23 cellular contexts compared by ENCODE assay signal in genomic region chr5:150386024-150386855, GRCh38. TPM values are rescaled to one million over a fixed set of nuclear protein-coding genes. Genes with fewer than 3 reads are reported as not detected.
A peak's percentile ranks its signal among the peaks of the same experiment; 100 is the strongest.
DNase-seq lines count a peak whose midpoint lies in the region; FAIRE-seq and TF ChIP-seq lines count a peak whose summit lies in the region.
"Had no signal": no experiment of that assay in that cellular context is flagged by ENCODE, and none has a peak within 500 bp of the region (broad histone marks: within the 10 kb centered on the region; RNA-seq: fewer than 3 reads in every experiment).

No MANE protein-coding gene starts in this region.

- CTCF ChIA-PET in RWPE1 (lab: Yijun Ruan, JAX), result interaction anchor here (0.6 to 3.7 kb wide), 2 partner anchors 13 to 924 kb away, joined by 3 to 12 read pairs; no protein-coding TSS in a partner anchor

- H3K27ac ChIP-seq in RWPE1, result peak overlapping the region; percentile 42
- H3K27ac ChIP-seq in testis, result no peak overlapping the region
- no peak overlapping the region for H3K27ac ChIP-seq in Peyer's patch
- H3K27ac ChIP-seq: brain microvascular endothelial cell, hepatocyte, KMS-11, transverse colon had no signal

- H3K36me3 ChIP-seq in testis (ENCODE audit: low read depth, missing control alignments) (no peaks in the 10 kb centered on the region), Peyer's patch (peaks cover 0 to 87% (median 0%) of the 10 kb centered on the region in 3 donors)

- H3K4me3 ChIP-seq in epithelial cell of esophagus (ENCODE audit: low read length) (no peak overlapping the region), testis (no peak overlapping the region), Peyer's patch (no peak overlapping the region)
- H3K4me3 ChIP-seq: hepatocyte, lung, transverse colon had no signal

- no peaks in the 10 kb centered on the region for H3K4me1 ChIP-seq in testis
- no peaks in the 10 kb centered on the region for H3K4me1 ChIP-seq in Peyer's patch
- H3K4me1 ChIP-seq: transverse colon had no signal

- H3K27me3 ChIP-seq in testis (no peaks in the 10 kb centered on the region), Peyer's patch (no peaks in the 10 kb centered on the region)
- H3K27me3 ChIP-seq: brain microvascular endothelial cell, hepatocyte, transverse colon had no signal

- FAIRE-seq in GM12891 (lab: Jason Lieb, UNC), result no peak
- FAIRE-seq: H54 had no signal

- TF ChIP-seq CTCF in RWPE1 (conservative IDR thresholded peaks at IDR 0.05; ENCODE audit: low read depth) (no peak), epithelial cell of esophagus (IDR thresholded peaks at IDR 0.05; ENCODE audit: insufficient read depth, low read depth, low read length, missing control alignments) (no peak), testis (IDR thresholded peaks at IDR 0.05) (no peak), Peyer's patch (IDR thresholded peaks at IDR 0.05) (no peak)

- WGBS in testis, 2 donors, result 78 to 83% methylated on average over 14 to 15 of the region's 15 CpGs

- TF ChIP-seq POLR2A in GM12891 (IDR thresholded peaks at IDR 0.05; ENCODE audit: low read depth, low read length) (no peak), testis (IDR thresholded peaks at IDR 0.05) (no peak), Peyer's patch (IDR thresholded peaks at IDR 0.05) (no peak)

- intact Hi-C loops in posterior cingulate gyrus (cut with DNase I) (no loop called here), testis (cut with DNase I; ENCODE audit: low total_unique reads) (no loop called here)

- no peak for DNase-seq in GM12891 (ENCODE audit: insufficient read length, low spot score)
- DNase-seq in RWPE1 (ENCODE audit: low spot score), result no peak
- peak; percentile 38 for DNase-seq in epithelial cell of esophagus (ENCODE audit: low read depth)
- DNase-seq in posterior cingulate gyrus, result peak in 6 of 10 donors; percentile 22 to 90 (median 54)
- no peak for DNase-seq in testis
- DNase-seq in Peyer's patch, result no peak
- no peak for DNase-seq in NCI-H748 treated with DMSO at 0.1 percent for 48 hours (lab: John Stamatoyannopoulos, UW)
- DNase-seq: activated CD4-positive, alpha-beta T cell treated with anti-CD3 and anti-CD28 coated beads for 4 hours; activated naive CD4-positive, alpha-beta T cell treated with anti-CD3 and anti-CD28 coated beads, Interleukin-2, amount 10 ng/mL, durations not matched to agents 7 days and 5 days; amniotic stem cell; brain microvascular endothelial cell; DMS153; NCI-H1417 treated with DMSO at 0.1 percent for 48 hours; NCI-H2081 treated with DMSO at 0.1 percent for 48 hours; NCI-H226; NCI-H526 treated with DMSO at 0.1 percent for 48 hours; SHP77 treated with DMSO at 0.1 percent for 48 hours; transverse colon had no signal

- POLR2A ChIA-PET in RWPE1 (lab: Yijun Ruan, JAX; ENCODE audit: low non-redundant PET), result no interaction called here

- H3K9me3 ChIP-seq in testis (no peaks in the 10 kb centered on the region), Peyer's patch (no peaks in the 10 kb centered on the region)
- H3K9me3 ChIP-seq: transverse colon had no signal

TF ChIP-seq in GM12891, 5 proteins besides CTCF, POLR2A, EP300 and RAD21:
- TF ChIP-seq POLR2AphosphoS5 (IDR thresholded peaks at IDR 0.05; ENCODE audit: low read depth, low read length), result 0 out of 2 replicates have a peak, but pooled peaks have one; percentile 20
- TF ChIP-seq SPI1 (IDR thresholded peaks at IDR 0.05; ENCODE audit: low read depth, low read length), result no peak
- no peak for TF ChIP-seq TAF1 (IDR thresholded peaks at IDR 0.05; ENCODE audit: low read depth, low read length)
- no peak for TF ChIP-seq PAX5 (IDR thresholded peaks at IDR 0.05; ENCODE audit: insufficient read depth, low read length, severe bottlenecking)
- TF ChIP-seq POU2F2 (IDR thresholded peaks at IDR 0.05; ENCODE audit: low read depth, low read length), result no peak

RNA-seq across cellular contexts. Expression of gene CD74, which starts 26.5 kb away (rescaled TPM):
- 7,750 TPM for polyA plus RNA-seq in GM12891 (2012; ENCODE audit: low read depth, missing spikeins)
- total RNA-seq in testis (100 to 1,000 TPM; 137 to 223 TPM), Peyer's patch (1,000 to 10,000 TPM in 2 of 4 donors, 100 to 1,000 TPM in 2; 759 to 2,006 (median 1,183) TPM)
- 1,318 TPM for polyA plus RNA-seq in testis (ENCODE audit: insufficient read depth, low read depth, low replicate concordance)
- total RNA-seq: chondrocyte had no signal

RNA-seq across cellular contexts. Expression of gene TCOF1, which starts 28.7 kb away (rescaled TPM):
- 22.5 TPM for polyA plus RNA-seq in GM12891 (2012; ENCODE audit: low read depth, missing spikeins)
- total RNA-seq in testis (10 to 100 TPM; 46.6 to 52.8 TPM), Peyer's patch (10 to 100 TPM; 19.4 to 85.0 (median 28.2) TPM)
- 22.9 TPM for polyA plus RNA-seq in testis (ENCODE audit: insufficient read depth, low read depth, low replicate concordance)

Comparison
In these comparisons a context has a peak if more than half of its experiments do, and no peak if none do; other contexts are left out.
1. DNase-seq: peak in epithelial cell of esophagus (single experiment) and posterior cingulate gyrus (6 of 10); none in GM12891 (single experiment), RWPE1 (single experiment), testis (single experiment), Peyer's patch (0 of 3) and NCI-H748 treated with DMSO at 0.1 percent for 48 hours (single experiment).